In the genomic region with DNA sequence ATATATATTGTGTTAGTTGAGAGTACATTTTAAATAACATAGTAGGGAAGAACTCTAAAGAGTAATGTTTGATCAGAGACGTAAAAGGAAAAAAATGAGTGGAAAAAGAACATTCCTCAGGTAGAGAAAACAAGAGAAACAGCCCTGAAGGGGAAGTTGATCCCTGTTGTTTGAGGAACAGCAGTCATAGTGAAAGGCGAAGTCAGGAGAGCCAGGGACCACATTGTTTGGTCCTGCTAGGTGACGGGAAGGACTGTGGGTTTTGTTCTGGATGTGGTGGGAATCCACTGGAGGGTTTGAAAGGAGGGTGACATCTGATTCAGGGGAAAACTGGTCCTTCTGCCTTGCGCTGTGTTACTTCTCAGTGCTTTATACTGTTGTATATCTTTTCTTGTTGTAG, we compare ENCODE assay signal across 13 cellular contexts. TPM values are rescaled to one million over a fixed set of nuclear protein-coding genes. Genes with fewer than 3 reads are reported as not detected.
DNase-seq lines count a peak whose midpoint lies in the region; ATAC-seq lines count a peak whose summit lies in the region.
"Had no signal": no experiment of that assay in that cellular context is flagged by ENCODE, and none has a peak within 500 bp of the region (broad histone marks: within the 10 kb centered on the region; RNA-seq: fewer than 3 reads in every experiment).

No MANE protein-coding gene starts in this region.

- H3K27ac Mint-ChIP-seq in activated naive CD4-positive, alpha-beta T cell treated with anti-CD3 and anti-CD28 coated beads, Interleukin-2, amount 50 U/mL, for 24 hours, result peak overlapping the region; percentile 1
- no peak overlapping the region for H3K27ac Mint-ChIP-seq in activated naive CD4-positive, alpha-beta T cell treated with anti-CD3 and anti-CD28 coated beads, Interleukin-2, amount 10 ng/mL, durations not matched to agents 7 days and 5 days
- peak overlapping the region; percentile 19 for H3K27ac Mint-ChIP-seq in activated CD8-positive, alpha-beta T cell treated with anti-CD3 and anti-CD28 coated beads, Interleukin-2, amount 10 ng/mL, durations not matched to agents 7 days and 5 days
- H3K27ac Mint-ChIP-seq in naive B cell, result peak overlapping the region in 5 of 6 donors; percentile 16 to 78 (median 59)
- H3K27ac Mint-ChIP-seq: activated T-helper 1 cell treated with anti-CD3 and anti-CD28 coated beads, Interleukin-12 subunit alpha, Interleukin-12 subunit beta, Interleukin-2, Interleukin-4 antibody, amounts not matched to agents 30 ng/mL and 10 ng/mL and 1 ng/mL, durations not matched to agents 14 hours and 24 hours and 36 hours; HFFc6 had no signal

- H3K36me3 Mint-ChIP-seq in activated naive CD4-positive, alpha-beta T cell treated with anti-CD3 and anti-CD28 coated beads, Interleukin-2, amount 50 U/mL, for 24 hours, result peaks cover 10% of the 10 kb centered on the region
- peaks cover 40% of the 10 kb centered on the region for H3K36me3 Mint-ChIP-seq in activated naive CD4-positive, alpha-beta T cell treated with anti-CD3 and anti-CD28 coated beads, Interleukin-2, amount 10 ng/mL, durations not matched to agents 7 days and 5 days
- H3K36me3 Mint-ChIP-seq in activated CD8-positive, alpha-beta T cell treated with anti-CD3 and anti-CD28 coated beads, Interleukin-2, amount 10 ng/mL, durations not matched to agents 7 days and 5 days (ENCODE audit: low read depth), result peaks cover 33% of the 10 kb centered on the region
- peaks cover 0 to 5% of the 10 kb centered on the region in 2 donors for H3K36me3 Mint-ChIP-seq in naive B cell

- H3K9me3 Mint-ChIP-seq in activated naive CD4-positive, alpha-beta T cell treated with anti-CD3 and anti-CD28 coated beads, Interleukin-2, amount 50 U/mL, for 24 hours, result no peaks in the 10 kb centered on the region
- no peaks in the 10 kb centered on the region for H3K9me3 Mint-ChIP-seq in activated naive CD4-positive, alpha-beta T cell treated with anti-CD3 and anti-CD28 coated beads, Interleukin-2, amount 10 ng/mL, durations not matched to agents 7 days and 5 days
- H3K9me3 Mint-ChIP-seq in activated CD8-positive, alpha-beta T cell treated with anti-CD3 and anti-CD28 coated beads, Interleukin-2, amount 10 ng/mL, durations not matched to agents 7 days and 5 days (ENCODE audit: insufficient read depth), result no peaks in the 10 kb centered on the region
- H3K9me3 Mint-ChIP-seq in naive B cell, result no peaks in the 10 kb centered on the region
- H3K9me3 Mint-ChIP-seq: activated T-helper 1 cell treated with anti-CD3 and anti-CD28 coated beads, Interleukin-12 subunit alpha, Interleukin-12 subunit beta, Interleukin-2, Interleukin-4 antibody, amounts not matched to agents 30 ng/mL and 10 ng/mL and 1 ng/mL, durations not matched to agents 14 hours and 24 hours and 36 hours; HFFc6; natural killer cell treated with Interleukin-12 subunit alpha and Interleukin-12 subunit beta and Interleukin-15 and Interleukin-18, amount 100 ng/mL, for 72 hours had no signal

- no peak overlapping the region for H3K4me3 Mint-ChIP-seq in activated naive CD4-positive, alpha-beta T cell treated with anti-CD3 and anti-CD28 coated beads, Interleukin-2, amount 50 U/mL, for 24 hours
- no peak overlapping the region for H3K4me3 Mint-ChIP-seq in activated naive CD4-positive, alpha-beta T cell treated with anti-CD3 and anti-CD28 coated beads, Interleukin-2, amount 10 ng/mL, durations not matched to agents 7 days and 5 days
- no peak overlapping the region for H3K4me3 Mint-ChIP-seq in activated CD8-positive, alpha-beta T cell treated with anti-CD3 and anti-CD28 coated beads, Interleukin-2, amount 10 ng/mL, durations not matched to agents 7 days and 5 days
- no peak overlapping the region for H3K4me3 Mint-ChIP-seq in naive B cell
- H3K4me3 Mint-ChIP-seq: activated T-helper 1 cell treated with anti-CD3 and anti-CD28 coated beads, Interleukin-12 subunit alpha, Interleukin-12 subunit beta, Interleukin-2, Interleukin-4 antibody, amounts not matched to agents 30 ng/mL and 10 ng/mL and 1 ng/mL, durations not matched to agents 14 hours and 24 hours and 36 hours; HFFc6; natural killer cell treated with Interleukin-12 subunit alpha and Interleukin-12 subunit beta and Interleukin-15 and Interleukin-18, amount 100 ng/mL, for 72 hours had no signal

- POLR2A ChIA-PET in activated CD8-positive, alpha-beta T cell treated with anti-CD3 and anti-CD28 coated beads, Interleukin-2, amount 10 ng/mL, durations not matched to agents 7 days and 5 days (lab: Charles Lee), result no interaction called here

- DNase-seq in activated naive CD4-positive, alpha-beta T cell treated with anti-CD3 and anti-CD28 coated beads, Interleukin-2, amount 10 ng/mL, durations not matched to agents 7 days and 5 days, result no peak
- no peak for DNase-seq in activated CD8-positive, alpha-beta T cell treated with anti-CD3 and anti-CD28 coated beads, Interleukin-2, amount 10 ng/mL, durations not matched to agents 7 days and 5 days
- DNase-seq in naive B cell, result no peak
- no peak for DNase-seq in NK-92 (lab: John Stamatoyannopoulos, UW; ENCODE audit: unreplicated experiment)
- DNase-seq in stimulated activated CD4-positive, alpha-beta T cell treated with anti-CD3 and anti-CD28 coated beads, Interleukin-4, amount 100 ng/mL, for 4 hours, result no peak
- DNase-seq: HFFc6, NCI-H1417, thyroid gland had no signal

- ATAC-seq in activated CD8-positive, alpha-beta T cell treated with anti-CD3 and anti-CD28 coated beads, Interleukin-2, amount 10 ng/mL, durations not matched to agents 7 days and 5 days, result no peak
- ATAC-seq in naive B cell (ENCODE audit: low read depth in 2 of 2), result no peak
- ATAC-seq in GM18867 (IDR thresholded peaks at IDR 0.05; ENCODE audit: unreplicated experiment), result no peak
- ATAC-seq in GM19351 (IDR thresholded peaks at IDR 0.05; ENCODE audit: unreplicated experiment), result no peak
- ATAC-seq: natural killer cell treated with Interleukin-12 subunit alpha and Interleukin-12 subunit beta and Interleukin-15 and Interleukin-18, amount 100 ng/mL, for 72 hours had no signal

- no peaks in the 10 kb centered on the region for H3K27me3 Mint-ChIP-seq in activated naive CD4-positive, alpha-beta T cell treated with anti-CD3 and anti-CD28 coated beads, Interleukin-2, amount 50 U/mL, for 24 hours
- no peaks in the 10 kb centered on the region for H3K27me3 Mint-ChIP-seq in activated naive CD4-positive, alpha-beta T cell treated with anti-CD3 and anti-CD28 coated beads, Interleukin-2, amount 10 ng/mL, durations not matched to agents 7 days and 5 days
- no peaks in the 10 kb centered on the region for H3K27me3 Mint-ChIP-seq in activated CD8-positive, alpha-beta T cell treated with anti-CD3 and anti-CD28 coated beads, Interleukin-2, amount 10 ng/mL, durations not matched to agents 7 days and 5 days (ENCODE audit: low read depth)
- no peaks in the 10 kb centered on the region for H3K27me3 Mint-ChIP-seq in naive B cell
- H3K27me3 Mint-ChIP-seq: natural killer cell treated with Interleukin-12 subunit alpha and Interleukin-12 subunit beta and Interleukin-15 and Interleukin-18, amount 100 ng/mL, for 72 hours had no signal

- H3K4me1 Mint-ChIP-seq in activated naive CD4-positive, alpha-beta T cell treated with anti-CD3 and anti-CD28 coated beads, Interleukin-2, amount 50 U/mL, for 24 hours, result peaks cover 50% of the 10 kb centered on the region
- H3K4me1 Mint-ChIP-seq in activated naive CD4-positive, alpha-beta T cell treated with anti-CD3 and anti-CD28 coated beads, Interleukin-2, amount 10 ng/mL, durations not matched to agents 7 days and 5 days, result peaks cover 25% of the 10 kb centered on the region
- H3K4me1 Mint-ChIP-seq in activated CD8-positive, alpha-beta T cell treated with anti-CD3 and anti-CD28 coated beads, Interleukin-2, amount 10 ng/mL, durations not matched to agents 7 days and 5 days (ENCODE audit: low read depth), result peaks cover 36% of the 10 kb centered on the region
- H3K4me1 Mint-ChIP-seq in naive B cell, result peaks cover 22 to 53% (median 45%) of the 10 kb centered on the region in 3 donors

- CTCF ChIA-PET in activated naive CD4-positive, alpha-beta T cell treated with anti-CD3 and anti-CD28 coated beads, Interleukin-2, amount 10 ng/mL, durations not matched to agents 7 days and 5 days (lab: Charles Lee), result no interaction called here
- CTCF ChIA-PET in activated CD8-positive, alpha-beta T cell treated with anti-CD3 and anti-CD28 coated beads, Interleukin-2, amount 10 ng/mL, durations not matched to agents 7 days and 5 days (lab: Charles Lee), result no interaction called here

RNA-seq across cellular contexts. Expression of gene DDI2, which starts 9.0 kb away (rescaled TPM):
- total RNA-seq in activated CD8-positive, alpha-beta T cell treated with anti-CD3 and anti-CD28 coated beads, Interleukin-2, amount 10 ng/mL, durations not matched to agents 7 days and 5 days, result 10 to 100 TPM; 28.8 to 31.1 TPM
- polyA plus RNA-seq in naive B cell (ENCODE audit: low read depth in 6 of 6), result 1 to 10 TPM; 2.5 to 7.1 (median 5.7) TPM

RNA-seq across cellular contexts. Expression of gene AGMAT, which starts 41.4 kb away (rescaled TPM):
- 10 to 100 TPM; 10.3 to 10.4 TPM for total RNA-seq in activated CD8-positive, alpha-beta T cell treated with anti-CD3 and anti-CD28 coated beads, Interleukin-2, amount 10 ng/mL, durations not matched to agents 7 days and 5 days
- 1 to 10 TPM; 2.4 to 7.4 (median 3.8) TPM for polyA plus RNA-seq in naive B cell (ENCODE audit: low read depth in 6 of 6)

RNA-seq across cellular contexts. Expression of gene PLEKHM2, which starts 57.9 kb away (rescaled TPM):
- 10 to 100 TPM; 51.0 to 52.6 TPM for total RNA-seq in activated CD8-positive, alpha-beta T cell treated with anti-CD3 and anti-CD28 coated beads, Interleukin-2, amount 10 ng/mL, durations not matched to agents 7 days and 5 days
- 10 to 100 TPM in 3 of 6 donors, 1 to 10 TPM in 3; 1.9 to 13.7 (median 8.9) TPM for polyA plus RNA-seq in naive B cell (ENCODE audit: low read depth in 6 of 6)
